1 cellular context compared by ENCODE assay signal in the genomic region with DNA sequence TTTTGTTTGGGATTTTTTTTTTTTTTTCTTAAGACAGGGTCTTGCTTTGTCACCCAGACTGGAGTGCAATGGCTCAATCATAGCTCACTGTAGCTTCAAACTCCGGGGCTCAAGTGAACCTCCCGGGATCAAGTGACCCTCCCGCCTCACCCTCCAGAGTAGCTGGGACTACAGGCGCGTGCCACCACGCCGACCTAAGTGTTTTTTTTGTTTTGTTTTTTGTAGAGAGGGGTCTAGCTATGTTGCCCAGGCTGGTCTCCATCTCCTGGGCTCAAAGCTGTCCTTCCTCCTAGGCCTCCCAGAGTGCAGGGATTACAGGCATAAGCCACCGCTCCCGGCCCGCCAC.
TF ChIP-seq lines count a peak whose summit lies in the region.

No MANE protein-coding gene starts in this region.

TF ChIP-seq in K562, 482 proteins besides CTCF, POLR2A, EP300 and RAD21 (continued from another document):
- TF ChIP-seq, protein P1, sequence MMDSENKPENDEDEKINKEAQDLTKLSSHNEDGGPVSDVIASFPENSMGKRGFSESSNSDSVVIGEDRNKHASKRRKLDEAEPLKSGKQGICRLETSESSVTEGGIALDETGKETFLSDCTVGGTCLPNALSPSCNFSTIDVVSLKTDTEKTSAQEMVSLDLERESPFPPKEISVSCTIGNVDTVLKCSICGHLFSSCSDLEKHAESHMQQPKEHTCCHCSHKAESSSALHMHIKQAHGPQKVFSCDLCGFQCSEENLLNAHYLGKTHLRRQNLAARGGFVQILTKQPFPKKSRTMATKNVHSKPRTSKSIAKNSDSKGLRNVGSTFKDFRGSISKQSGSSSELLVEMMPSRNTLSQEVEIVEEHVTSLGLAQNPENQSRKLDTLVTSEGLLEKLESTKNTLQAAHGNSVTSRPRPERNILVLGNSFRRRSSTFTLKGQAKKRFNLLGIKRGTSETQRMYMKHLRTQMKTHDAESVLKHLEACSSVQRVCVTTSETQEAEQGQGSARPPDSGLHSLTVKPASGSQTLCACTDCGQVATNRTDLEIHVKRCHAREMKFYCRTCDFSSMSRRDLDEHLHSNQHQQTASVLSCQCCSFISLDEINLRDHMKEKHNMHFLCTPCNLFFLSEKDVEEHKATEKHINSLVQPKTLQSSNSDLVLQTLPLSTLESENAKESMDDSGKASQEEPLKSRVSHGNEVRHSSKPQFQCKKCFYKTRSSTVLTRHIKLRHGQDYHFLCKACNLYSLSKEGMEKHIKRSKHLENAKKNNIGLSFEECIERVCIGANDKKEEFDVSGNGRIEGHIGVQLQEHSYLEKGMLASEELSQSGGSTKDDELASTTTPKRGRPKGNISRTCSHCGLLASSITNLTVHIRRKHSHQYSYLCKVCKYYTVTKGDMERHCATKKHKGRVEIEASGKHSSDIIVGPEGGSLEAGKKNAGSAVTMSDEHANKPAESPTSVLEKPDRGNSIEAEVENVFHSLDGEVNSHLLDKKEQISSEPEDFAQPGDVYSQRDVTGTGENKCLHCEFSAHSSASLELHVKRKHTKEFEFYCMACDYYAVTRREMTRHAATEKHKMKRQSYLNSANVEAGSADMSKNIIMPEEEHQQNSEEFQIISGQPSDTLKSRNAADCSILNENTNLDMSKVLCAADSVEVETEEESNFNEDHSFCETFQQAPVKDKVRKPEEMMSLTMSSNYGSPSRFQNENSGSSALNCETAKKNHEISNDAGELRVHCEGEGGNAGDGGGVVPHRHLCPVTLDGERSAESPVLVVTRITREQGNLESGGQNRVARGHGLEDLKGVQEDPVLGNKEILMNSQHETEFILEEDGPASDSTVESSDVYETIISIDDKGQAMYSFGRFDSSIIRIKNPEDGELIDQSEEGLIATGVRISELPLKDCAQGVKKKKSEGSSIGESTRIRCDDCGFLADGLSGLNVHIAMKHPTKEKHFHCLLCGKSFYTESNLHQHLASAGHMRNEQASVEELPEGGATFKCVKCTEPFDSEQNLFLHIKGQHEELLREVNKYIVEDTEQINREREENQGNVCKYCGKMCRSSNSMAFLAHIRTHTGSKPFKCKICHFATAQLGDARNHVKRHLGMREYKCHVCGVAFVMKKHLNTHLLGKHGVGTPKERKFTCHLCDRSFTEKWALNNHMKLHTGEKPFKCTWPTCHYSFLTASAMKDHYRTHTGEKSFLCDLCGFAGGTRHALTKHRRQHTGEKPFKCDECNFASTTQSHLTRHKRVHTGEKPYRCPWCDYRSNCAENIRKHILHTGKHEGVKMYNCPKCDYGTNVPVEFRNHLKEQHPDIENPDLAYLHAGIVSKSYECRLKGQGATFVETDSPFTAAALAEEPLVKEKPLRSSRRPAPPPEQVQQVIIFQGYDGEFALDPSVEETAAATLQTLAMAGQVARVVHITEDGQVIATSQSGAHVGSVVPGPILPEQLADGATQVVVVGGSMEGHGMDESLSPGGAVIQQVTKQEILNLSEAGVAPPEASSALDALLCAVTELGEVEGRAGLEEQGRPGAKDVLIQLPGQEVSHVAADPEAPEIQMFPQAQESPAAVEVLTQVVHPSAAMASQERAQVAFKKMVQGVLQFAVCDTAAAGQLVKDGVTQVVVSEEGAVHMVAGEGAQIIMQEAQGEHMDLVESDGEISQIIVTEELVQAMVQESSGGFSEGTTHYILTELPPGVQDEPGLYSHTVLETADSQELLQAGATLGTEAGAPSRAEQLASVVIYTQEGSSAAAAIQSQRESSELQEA (IDR thresholded peaks at IDR 0.05; ENCODE audit: low read depth) = peak; percentile 25; the same call in 1 of the 2 replicates
- TF ChIP-seq RBM34 (IDR thresholded peaks at IDR 0.05; ENCODE audit: borderline replicate concordance, insufficient read depth, low read length) (no peak), SMARCC2 (IDR thresholded peaks at IDR 0.05; ENCODE audit: low read depth) (no peak), E2F3 (CRISPR knock-in tag; IDR thresholded peaks at IDR 0.05) (no peak)
